In the genomic region with DNA sequence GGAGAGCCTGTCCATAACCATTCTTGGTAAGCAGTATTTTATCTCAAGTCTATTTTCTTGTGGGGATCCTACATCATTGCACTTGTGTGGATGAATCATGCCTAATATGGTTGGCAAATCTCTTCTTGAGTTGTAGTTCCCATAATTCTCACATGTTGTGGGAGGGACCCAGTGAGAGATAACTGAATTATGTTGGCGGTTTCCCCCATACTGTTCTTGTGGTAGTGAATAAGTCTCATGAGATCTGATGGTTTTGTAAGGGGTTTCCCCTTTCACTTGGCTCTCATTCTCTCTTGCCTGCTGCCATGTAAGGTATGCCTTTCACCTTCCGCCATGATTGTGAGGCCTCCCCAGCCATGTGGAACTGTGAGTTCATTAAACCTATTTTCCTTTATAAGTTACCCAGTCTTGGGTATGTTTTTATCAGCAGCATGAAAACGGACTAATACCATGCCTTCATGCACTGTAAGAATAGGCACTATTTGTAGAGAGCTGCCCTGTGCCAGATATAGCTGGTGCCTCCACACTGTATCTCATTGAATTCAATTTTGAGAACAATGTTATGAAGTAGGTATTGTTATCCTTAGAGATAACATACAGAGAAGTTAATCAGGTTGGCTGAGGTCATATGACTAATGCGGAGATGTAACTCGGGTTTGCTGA, we compare ENCODE assay signal across 1 cellular context.
TF ChIP-seq lines count a peak whose summit lies in the region.

No MANE protein-coding gene starts in this region.

TF ChIP-seq in GM12878, 131 proteins besides CTCF, POLR2A, EP300 and RAD21 (continued from another document):
- TF ChIP-seq, protein P1, sequence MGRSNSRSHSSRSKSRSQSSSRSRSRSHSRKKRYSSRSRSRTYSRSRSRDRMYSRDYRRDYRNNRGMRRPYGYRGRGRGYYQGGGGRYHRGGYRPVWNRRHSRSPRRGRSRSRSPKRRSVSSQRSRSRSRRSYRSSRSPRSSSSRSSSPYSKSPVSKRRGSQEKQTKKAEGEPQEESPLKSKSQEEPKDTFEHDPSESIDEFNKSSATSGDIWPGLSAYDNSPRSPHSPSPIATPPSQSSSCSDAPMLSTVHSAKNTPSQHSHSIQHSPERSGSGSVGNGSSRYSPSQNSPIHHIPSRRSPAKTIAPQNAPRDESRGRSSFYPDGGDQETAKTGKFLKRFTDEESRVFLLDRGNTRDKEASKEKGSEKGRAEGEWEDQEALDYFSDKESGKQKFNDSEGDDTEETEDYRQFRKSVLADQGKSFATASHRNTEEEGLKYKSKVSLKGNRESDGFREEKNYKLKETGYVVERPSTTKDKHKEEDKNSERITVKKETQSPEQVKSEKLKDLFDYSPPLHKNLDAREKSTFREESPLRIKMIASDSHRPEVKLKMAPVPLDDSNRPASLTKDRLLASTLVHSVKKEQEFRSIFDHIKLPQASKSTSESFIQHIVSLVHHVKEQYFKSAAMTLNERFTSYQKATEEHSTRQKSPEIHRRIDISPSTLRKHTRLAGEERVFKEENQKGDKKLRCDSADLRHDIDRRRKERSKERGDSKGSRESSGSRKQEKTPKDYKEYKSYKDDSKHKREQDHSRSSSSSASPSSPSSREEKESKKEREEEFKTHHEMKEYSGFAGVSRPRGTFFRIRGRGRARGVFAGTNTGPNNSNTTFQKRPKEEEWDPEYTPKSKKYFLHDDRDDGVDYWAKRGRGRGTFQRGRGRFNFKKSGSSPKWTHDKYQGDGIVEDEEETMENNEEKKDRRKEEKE (IDR thresholded peaks at IDR 0.05) = no peak
- TF ChIP-seq MTA2 (IDR thresholded peaks at IDR 0.05; ENCODE audit: low read depth) = peak; percentile 71
